In genomic region chrX:138481649-138482048, GRCh38 we compare ENCODE assay signal across 9 cellular contexts.
"Had no signal": no experiment of that assay in that cellular context is flagged by ENCODE, and none has a peak within 500 bp of the region (broad histone marks: within the 10 kb centered on the region; RNA-seq: fewer than 3 reads in every experiment).

No MANE protein-coding gene starts in this region.

- H3K4me3 ChIP-seq: GM23248, GM23338, HAP-1 had no signal

- H3K4me1 ChIP-seq: HAP-1 had no signal

- H2AFZ ChIP-seq: GM23248, GM23338 had no signal

- ATAC-seq: GM23338, HCT116 had no signal

- H3K27ac ChIP-seq: GM23248 had no signal

- H3K4me2 ChIP-seq: GM23338 had no signal

- H3K36me3 ChIP-seq: HAP-1 had no signal

- H3K9ac ChIP-seq: GM23248 had no signal

- DNase-seq: GM23248, GOT3, H7, H9, HCEC 1CT, HFFc6 had no signal

- H3K9me3 ChIP-seq: HAP-1 had no signal
